8 cellular contexts compared by ENCODE assay signal in the genomic region with DNA sequence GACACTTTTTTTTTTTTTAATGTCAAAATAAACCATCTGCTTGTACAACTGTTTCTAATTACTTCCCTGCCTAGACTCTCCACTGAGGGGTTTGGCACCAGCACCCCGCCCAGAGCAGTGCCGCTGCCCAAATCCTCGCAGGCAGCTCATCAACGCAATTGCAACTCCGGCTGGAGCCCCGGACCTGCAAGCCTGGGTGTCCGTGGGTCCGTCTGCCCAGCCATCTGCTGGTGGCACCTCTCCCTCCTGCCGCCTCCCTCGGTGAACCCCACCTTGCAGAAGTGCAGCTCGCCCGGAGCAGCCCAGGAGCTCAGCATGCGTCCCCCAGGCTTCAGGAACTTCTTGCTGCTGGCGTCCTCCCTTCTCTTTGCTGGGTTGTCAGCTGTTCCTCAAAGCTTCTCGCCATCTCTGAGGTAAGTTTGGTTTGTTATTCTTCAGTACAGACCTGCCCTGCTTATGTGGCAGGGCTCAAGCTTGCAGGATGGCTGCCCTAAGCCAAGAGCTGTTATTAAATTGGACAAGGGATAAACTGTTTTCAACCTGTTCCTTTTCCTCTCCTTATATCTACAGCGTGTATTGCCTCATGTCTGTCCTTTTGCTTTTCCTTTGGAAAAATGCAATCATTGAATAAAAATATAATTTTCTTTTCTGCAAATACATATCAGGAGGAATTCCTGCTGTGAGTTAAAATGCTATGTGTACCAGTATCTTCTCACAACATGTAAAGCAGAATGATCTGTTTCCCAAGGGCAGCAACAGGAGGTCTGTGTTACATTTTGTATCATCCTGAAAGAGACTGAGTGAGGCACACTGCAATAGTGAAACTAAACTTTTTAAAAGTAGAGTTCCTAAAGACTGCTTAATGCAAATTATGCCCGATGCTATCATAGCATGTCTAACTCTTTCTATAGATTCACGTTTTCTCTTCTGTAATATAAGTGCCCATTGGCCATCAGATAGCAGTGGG. TPM values are rescaled to one million over a fixed set of nuclear protein-coding genes. Genes with fewer than 3 reads are reported as not detected.
DNase-seq lines count a peak whose midpoint lies in the region; ATAC-seq and TF ChIP-seq lines count a peak whose summit lies in the region.

A gene with protein sequence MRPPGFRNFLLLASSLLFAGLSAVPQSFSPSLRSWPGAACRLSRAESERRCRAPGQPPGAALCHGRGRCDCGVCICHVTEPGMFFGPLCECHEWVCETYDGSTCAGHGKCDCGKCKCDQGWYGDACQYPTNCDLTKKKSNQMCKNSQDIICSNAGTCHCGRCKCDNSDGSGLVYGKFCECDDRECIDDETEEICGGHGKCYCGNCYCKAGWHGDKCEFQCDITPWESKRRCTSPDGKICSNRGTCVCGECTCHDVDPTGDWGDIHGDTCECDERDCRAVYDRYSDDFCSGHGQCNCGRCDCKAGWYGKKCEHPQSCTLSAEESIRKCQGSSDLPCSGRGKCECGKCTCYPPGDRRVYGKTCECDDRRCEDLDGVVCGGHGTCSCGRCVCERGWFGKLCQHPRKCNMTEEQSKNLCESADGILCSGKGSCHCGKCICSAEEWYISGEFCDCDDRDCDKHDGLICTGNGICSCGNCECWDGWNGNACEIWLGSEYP (plus strand): TSS at position 157 of the 967 bp plus-strand sequence. CDS start 159 bp downstream, at position 316.

- no peaks in the 10 kb centered on the region for H3K9me3 Mint-ChIP-seq in activated naive CD8-positive, alpha-beta T cell (ENCODE audit: low read depth)
- H3K9me3 Mint-ChIP-seq in activated naive CD8-positive, alpha-beta T cell treated with anti-CD3 and anti-CD28 coated beads for 36 hours = no peaks in the 10 kb centered on the region

- 68 to 71% methylated on average over 17 to 18 of the region's 18 CpGs for whole genome bisulfite sequencing in body of pancreas, 2 donors

- H3K27ac Mint-ChIP-seq in activated naive CD8-positive, alpha-beta T cell = no peak within 1 kb of the TSS
- no peak within 1 kb of the TSS for H3K27ac Mint-ChIP-seq in activated naive CD8-positive, alpha-beta T cell treated with anti-CD3 and anti-CD28 coated beads for 36 hours

- H3K9me3 ChIP-seq in body of pancreas = no peaks in the 10 kb centered on the region

- H3K4me1 Mint-ChIP-seq in activated naive CD8-positive, alpha-beta T cell (ENCODE audit: low read depth) = peaks cover 9% of the 10 kb centered on the region
- peaks cover 2% of the 10 kb centered on the region for H3K4me1 Mint-ChIP-seq in activated naive CD8-positive, alpha-beta T cell treated with anti-CD3 and anti-CD28 coated beads for 36 hours

- H3K4me3 ChIP-seq in body of pancreas = peak within 1 kb of the TSS in 1 of 2 donors; percentile 36

- intact Hi-C loops in body of pancreas (cut with DNase I) = no loop called here

- TF ChIP-seq POLR2A in body of pancreas (IDR thresholded peaks at IDR 0.05) = no peak

- no peak for TF ChIP-seq CTCF in body of pancreas (IDR thresholded peaks at IDR 0.05)

- H3K27me3 Mint-ChIP-seq in activated naive CD8-positive, alpha-beta T cell = peaks cover 11% of the 10 kb centered on the region
- peaks cover 37% of the 10 kb centered on the region for H3K27me3 Mint-ChIP-seq in activated naive CD8-positive, alpha-beta T cell treated with anti-CD3 and anti-CD28 coated beads for 36 hours

- H3K36me3 ChIP-seq in body of pancreas (replicated peaks in 1 of 2; ENCODE audit: insufficient read depth in 1 of 2, low read depth in 2 of 2) = no peaks in the 10 kb centered on the region

- peak within 1 kb of the TSS in 3 of 4 donors; percentile 9 to 49 (median 25) for H3K27ac ChIP-seq in body of pancreas

- no peaks in the 10 kb centered on the region for H3K36me3 Mint-ChIP-seq in activated naive CD8-positive, alpha-beta T cell
- H3K36me3 Mint-ChIP-seq in activated naive CD8-positive, alpha-beta T cell treated with anti-CD3 and anti-CD28 coated beads for 36 hours = no peaks in the 10 kb centered on the region

- H3K27me3 ChIP-seq in body of pancreas = no peaks in the 10 kb centered on the region

- peak within 1 kb of the TSS; percentile 60 for H3K4me3 Mint-ChIP-seq in activated naive CD8-positive, alpha-beta T cell
- H3K4me3 Mint-ChIP-seq in activated naive CD8-positive, alpha-beta T cell treated with anti-CD3 and anti-CD28 coated beads for 36 hours = no peak within 1 kb of the TSS

- H3K4me1 ChIP-seq in body of pancreas = no peaks in the 10 kb centered on the region

- peak; percentile 74 for ATAC-seq in HG03066 (IDR thresholded peaks at IDR 0.05; ENCODE audit: low read depth, unreplicated experiment)
- peak; percentile 21 for ATAC-seq in body of pancreas
- no peak for ATAC-seq in esophagus mucosa

- no peak for DNase-seq in activated naive CD8-positive, alpha-beta T cell treated with anti-CD3 and anti-CD28 coated beads for 36 hours
- peak in 1 of 4 donors; percentile 7 for DNase-seq in body of pancreas
- DNase-seq in medulla oblongata (ENCODE audit: extremely low spot score) = peak; percentile 42
- no peak for DNase-seq in NCI-H1105 treated with DMSO at 0.1 percent for 48 hours (lab: John Stamatoyannopoulos, UW)
- no peak for DNase-seq in LoVo (ENCODE audit: low spot score)

RNA-seq across cellular contexts. Expression of the gene that starts here (rescaled TPM):
- not detected for total RNA-seq in activated naive CD8-positive, alpha-beta T cell treated with anti-CD3 and anti-CD28 coated beads for 36 hours
- total RNA-seq in body of pancreas = 10 to 100 TPM in 1 of 2 donors, 1 to 10 TPM in 1; 1.3 to 10.4 TPM
- total RNA-seq in esophagus mucosa = 0.40 TPM
